In the genomic region with DNA sequence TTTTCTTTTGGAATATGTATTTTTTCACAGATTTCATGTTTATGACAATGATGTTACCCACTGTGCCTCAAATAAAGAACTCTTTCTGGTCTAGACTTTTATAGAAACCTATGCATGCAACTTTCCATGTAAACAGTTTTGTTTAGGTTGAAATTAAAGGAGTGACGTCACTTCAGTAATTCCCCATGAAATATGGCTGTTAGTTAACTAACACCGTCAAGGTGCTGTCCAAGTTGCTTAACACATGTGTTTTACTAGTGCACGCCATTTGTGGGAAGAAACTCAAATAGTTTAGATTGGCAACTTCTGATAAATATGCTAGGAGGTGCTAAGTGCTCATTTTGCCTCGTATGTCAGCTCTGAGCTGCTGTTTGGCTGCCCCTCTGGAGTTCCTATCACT, we compare ENCODE assay signal across 1 cellular context.
TF ChIP-seq lines count a peak whose summit lies in the region.

No MANE protein-coding gene starts in this region.

TF ChIP-seq in HEK293, 187 proteins besides CTCF, POLR2A, EP300 and RAD21 (continued from another document and continues in another):
- TF ChIP-seq, protein P1, sequence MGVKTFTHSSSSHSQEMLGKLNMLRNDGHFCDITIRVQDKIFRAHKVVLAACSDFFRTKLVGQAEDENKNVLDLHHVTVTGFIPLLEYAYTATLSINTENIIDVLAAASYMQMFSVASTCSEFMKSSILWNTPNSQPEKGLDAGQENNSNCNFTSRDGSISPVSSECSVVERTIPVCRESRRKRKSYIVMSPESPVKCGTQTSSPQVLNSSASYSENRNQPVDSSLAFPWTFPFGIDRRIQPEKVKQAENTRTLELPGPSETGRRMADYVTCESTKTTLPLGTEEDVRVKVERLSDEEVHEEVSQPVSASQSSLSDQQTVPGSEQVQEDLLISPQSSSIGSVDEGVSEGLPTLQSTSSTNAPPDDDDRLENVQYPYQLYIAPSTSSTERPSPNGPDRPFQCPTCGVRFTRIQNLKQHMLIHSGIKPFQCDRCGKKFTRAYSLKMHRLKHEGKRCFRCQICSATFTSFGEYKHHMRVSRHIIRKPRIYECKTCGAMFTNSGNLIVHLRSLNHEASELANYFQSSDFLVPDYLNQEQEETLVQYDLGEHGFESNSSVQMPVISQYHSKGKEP (tag by site-specific recombination; IDR thresholded peaks at IDR 0.05): peak; percentile 75
- TF ChIP-seq, protein P2, sequence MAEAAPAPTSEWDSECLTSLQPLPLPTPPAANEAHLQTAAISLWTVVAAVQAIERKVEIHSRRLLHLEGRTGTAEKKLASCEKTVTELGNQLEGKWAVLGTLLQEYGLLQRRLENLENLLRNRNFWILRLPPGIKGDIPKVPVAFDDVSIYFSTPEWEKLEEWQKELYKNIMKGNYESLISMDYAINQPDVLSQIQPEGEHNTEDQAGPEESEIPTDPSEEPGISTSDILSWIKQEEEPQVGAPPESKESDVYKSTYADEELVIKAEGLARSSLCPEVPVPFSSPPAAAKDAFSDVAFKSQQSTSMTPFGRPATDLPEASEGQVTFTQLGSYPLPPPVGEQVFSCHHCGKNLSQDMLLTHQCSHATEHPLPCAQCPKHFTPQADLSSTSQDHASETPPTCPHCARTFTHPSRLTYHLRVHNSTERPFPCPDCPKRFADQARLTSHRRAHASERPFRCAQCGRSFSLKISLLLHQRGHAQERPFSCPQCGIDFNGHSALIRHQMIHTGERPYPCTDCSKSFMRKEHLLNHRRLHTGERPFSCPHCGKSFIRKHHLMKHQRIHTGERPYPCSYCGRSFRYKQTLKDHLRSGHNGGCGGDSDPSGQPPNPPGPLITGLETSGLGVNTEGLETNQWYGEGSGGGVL (tag by site-specific recombination; IDR thresholded peaks at IDR 0.05): no peak
- TF ChIP-seq FEZF1 (tag by site-specific recombination; IDR thresholded peaks at IDR 0.05): peak; percentile 73
- TF ChIP-seq, protein P3, sequence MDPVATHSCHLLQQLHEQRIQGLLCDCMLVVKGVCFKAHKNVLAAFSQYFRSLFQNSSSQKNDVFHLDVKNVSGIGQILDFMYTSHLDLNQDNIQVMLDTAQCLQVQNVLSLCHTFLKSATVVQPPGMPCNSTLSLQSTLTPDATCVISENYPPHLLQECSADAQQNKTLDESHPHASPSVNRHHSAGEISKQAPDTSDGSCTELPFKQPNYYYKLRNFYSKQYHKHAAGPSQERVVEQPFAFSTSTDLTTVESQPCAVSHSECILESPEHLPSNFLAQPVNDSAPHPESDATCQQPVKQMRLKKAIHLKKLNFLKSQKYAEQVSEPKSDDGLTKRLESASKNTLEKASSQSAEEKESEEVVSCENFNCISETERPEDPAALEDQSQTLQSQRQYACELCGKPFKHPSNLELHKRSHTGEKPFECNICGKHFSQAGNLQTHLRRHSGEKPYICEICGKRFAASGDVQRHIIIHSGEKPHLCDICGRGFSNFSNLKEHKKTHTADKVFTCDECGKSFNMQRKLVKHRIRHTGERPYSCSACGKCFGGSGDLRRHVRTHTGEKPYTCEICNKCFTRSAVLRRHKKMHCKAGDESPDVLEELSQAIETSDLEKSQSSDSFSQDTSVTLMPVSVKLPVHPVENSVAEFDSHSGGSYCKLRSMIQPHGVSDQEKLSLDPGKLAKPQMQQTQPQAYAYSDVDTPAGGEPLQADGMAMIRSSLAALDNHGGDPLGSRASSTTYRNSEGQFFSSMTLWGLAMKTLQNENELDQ (tag by site-specific recombination; IDR thresholded peaks at IDR 0.05; ENCODE audit: low read depth): no peak
- no peak for TF ChIP-seq GLI2 (tag by site-specific recombination; IDR thresholded peaks at IDR 0.05; ENCODE audit: borderline replicate concordance, low read depth)
- peak; percentile 81 for TF ChIP-seq ZNF629 (tag by site-specific recombination; IDR thresholded peaks at IDR 0.05)
- TF ChIP-seq ZBTB17 (tag by site-specific recombination; IDR thresholded peaks at IDR 0.05): no peak
- TF ChIP-seq ZBTB21 (tag by site-specific recombination; IDR thresholded peaks at IDR 0.05): peak; percentile 72
- TF ChIP-seq, protein P4, sequence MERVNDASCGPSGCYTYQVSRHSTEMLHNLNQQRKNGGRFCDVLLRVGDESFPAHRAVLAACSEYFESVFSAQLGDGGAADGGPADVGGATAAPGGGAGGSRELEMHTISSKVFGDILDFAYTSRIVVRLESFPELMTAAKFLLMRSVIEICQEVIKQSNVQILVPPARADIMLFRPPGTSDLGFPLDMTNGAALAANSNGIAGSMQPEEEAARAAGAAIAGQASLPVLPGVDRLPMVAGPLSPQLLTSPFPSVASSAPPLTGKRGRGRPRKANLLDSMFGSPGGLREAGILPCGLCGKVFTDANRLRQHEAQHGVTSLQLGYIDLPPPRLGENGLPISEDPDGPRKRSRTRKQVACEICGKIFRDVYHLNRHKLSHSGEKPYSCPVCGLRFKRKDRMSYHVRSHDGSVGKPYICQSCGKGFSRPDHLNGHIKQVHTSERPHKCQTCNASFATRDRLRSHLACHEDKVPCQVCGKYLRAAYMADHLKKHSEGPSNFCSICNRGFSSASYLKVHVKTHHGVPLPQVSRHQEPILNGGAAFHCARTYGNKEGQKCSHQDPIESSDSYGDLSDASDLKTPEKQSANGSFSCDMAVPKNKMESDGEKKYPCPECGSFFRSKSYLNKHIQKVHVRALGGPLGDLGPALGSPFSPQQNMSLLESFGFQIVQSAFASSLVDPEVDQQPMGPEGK (tag by site-specific recombination; IDR thresholded peaks at IDR 0.05): no peak
- TF ChIP-seq ZSCAN30 (tag by site-specific recombination; IDR thresholded peaks at IDR 0.05): no peak
- TF ChIP-seq ZNF843 (tag by site-specific recombination; IDR thresholded peaks at IDR 0.05): peak; percentile 62; the same call in 1 of the 2 replicates
- TF ChIP-seq SP7 (tag by site-specific recombination; IDR thresholded peaks at IDR 0.05): no peak
- TF ChIP-seq TRIM28 (IDR thresholded peaks at IDR 0.05; ENCODE audit: borderline replicate concordance, low read length): no peak
- peak; percentile 28; the same call in 1 of the 2 replicates for TF ChIP-seq ZNF10 (tag by site-specific recombination; IDR thresholded peaks at IDR 0.05)
- no peak for TF ChIP-seq ZSCAN16 (tag by site-specific recombination; IDR thresholded peaks at IDR 0.05)
- TF ChIP-seq ZNF184 (tag by site-specific recombination; IDR thresholded peaks at IDR 0.05): no peak
- no peak for TF ChIP-seq SCRT2 (tag by site-specific recombination; IDR thresholded peaks at IDR 0.05)
- TF ChIP-seq ZNF146 (tag by site-specific recombination; IDR thresholded peaks at IDR 0.05): no peak
- TF ChIP-seq HOXD13 (CRISPR knock-in tag; IDR thresholded peaks at IDR 0.05; ENCODE audit: borderline replicate concordance): no peak
- TF ChIP-seq, protein P5, sequence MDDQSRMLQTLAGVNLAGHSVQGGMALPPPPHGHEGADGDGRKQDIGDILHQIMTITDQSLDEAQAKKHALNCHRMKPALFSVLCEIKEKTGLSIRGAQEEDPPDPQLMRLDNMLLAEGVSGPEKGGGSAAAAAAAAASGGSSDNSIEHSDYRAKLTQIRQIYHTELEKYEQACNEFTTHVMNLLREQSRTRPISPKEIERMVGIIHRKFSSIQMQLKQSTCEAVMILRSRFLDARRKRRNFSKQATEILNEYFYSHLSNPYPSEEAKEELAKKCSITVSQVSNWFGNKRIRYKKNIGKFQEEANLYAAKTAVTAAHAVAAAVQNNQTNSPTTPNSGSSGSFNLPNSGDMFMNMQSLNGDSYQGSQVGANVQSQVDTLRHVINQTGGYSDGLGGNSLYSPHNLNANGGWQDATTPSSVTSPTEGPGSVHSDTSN (CRISPR knock-in tag; IDR thresholded peaks at IDR 0.05): no peak
- TF ChIP-seq, protein P6, sequence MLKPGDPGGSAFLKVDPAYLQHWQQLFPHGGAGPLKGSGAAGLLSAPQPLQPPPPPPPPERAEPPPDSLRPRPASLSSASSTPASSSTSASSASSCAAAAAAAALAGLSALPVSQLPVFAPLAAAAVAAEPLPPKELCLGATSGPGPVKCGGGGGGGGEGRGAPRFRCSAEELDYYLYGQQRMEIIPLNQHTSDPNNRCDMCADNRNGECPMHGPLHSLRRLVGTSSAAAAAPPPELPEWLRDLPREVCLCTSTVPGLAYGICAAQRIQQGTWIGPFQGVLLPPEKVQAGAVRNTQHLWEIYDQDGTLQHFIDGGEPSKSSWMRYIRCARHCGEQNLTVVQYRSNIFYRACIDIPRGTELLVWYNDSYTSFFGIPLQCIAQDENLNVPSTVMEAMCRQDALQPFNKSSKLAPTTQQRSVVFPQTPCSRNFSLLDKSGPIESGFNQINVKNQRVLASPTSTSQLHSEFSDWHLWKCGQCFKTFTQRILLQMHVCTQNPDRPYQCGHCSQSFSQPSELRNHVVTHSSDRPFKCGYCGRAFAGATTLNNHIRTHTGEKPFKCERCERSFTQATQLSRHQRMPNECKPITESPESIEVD (tag by site-specific recombination; IDR thresholded peaks at IDR 0.05): peak; percentile 71
- TF ChIP-seq YY2 (tag by site-specific recombination; IDR thresholded peaks at IDR 0.05): peak; percentile 52; the same call in 1 of the 2 replicates
- TF ChIP-seq ZNF621 (tag by site-specific recombination; IDR thresholded peaks at IDR 0.05): no peak
- 0 out of 2 replicates have a peak, but pooled peaks have one; percentile 48 for TF ChIP-seq OSR2 (tag by site-specific recombination; IDR thresholded peaks at IDR 0.05)
- TF ChIP-seq OVOL3 (tag by site-specific recombination; IDR thresholded peaks at IDR 0.05): no peak
- TF ChIP-seq ZNF2 (tag by site-specific recombination; IDR thresholded peaks at IDR 0.05): no peak; the same call in 1 of the 2 replicates
- TF ChIP-seq, protein P7, sequence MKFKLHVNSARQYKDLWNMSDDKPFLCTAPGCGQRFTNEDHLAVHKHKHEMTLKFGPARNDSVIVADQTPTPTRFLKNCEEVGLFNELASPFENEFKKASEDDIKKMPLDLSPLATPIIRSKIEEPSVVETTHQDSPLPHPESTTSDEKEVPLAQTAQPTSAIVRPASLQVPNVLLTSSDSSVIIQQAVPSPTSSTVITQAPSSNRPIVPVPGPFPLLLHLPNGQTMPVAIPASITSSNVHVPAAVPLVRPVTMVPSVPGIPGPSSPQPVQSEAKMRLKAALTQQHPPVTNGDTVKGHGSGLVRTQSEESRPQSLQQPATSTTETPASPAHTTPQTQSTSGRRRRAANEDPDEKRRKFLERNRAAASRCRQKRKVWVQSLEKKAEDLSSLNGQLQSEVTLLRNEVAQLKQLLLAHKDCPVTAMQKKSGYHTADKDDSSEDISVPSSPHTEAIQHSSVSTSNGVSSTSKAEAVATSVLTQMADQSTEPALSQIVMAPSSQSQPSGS (tag by site-specific recombination; IDR thresholded peaks at IDR 0.05; ENCODE audit: low read depth): peak; percentile 89
- TF ChIP-seq, protein P8, sequence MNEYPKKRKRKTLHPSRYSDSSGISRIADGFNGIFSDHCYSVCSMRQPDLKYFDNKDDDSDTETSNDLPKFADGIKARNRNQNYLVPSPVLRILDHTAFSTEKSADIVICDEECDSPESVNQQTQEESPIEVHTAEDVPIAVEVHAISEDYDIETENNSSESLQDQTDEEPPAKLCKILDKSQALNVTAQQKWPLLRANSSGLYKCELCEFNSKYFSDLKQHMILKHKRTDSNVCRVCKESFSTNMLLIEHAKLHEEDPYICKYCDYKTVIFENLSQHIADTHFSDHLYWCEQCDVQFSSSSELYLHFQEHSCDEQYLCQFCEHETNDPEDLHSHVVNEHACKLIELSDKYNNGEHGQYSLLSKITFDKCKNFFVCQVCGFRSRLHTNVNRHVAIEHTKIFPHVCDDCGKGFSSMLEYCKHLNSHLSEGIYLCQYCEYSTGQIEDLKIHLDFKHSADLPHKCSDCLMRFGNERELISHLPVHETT (tag by site-specific recombination; IDR thresholded peaks at IDR 0.05): no peak
- TF ChIP-seq, protein P9, sequence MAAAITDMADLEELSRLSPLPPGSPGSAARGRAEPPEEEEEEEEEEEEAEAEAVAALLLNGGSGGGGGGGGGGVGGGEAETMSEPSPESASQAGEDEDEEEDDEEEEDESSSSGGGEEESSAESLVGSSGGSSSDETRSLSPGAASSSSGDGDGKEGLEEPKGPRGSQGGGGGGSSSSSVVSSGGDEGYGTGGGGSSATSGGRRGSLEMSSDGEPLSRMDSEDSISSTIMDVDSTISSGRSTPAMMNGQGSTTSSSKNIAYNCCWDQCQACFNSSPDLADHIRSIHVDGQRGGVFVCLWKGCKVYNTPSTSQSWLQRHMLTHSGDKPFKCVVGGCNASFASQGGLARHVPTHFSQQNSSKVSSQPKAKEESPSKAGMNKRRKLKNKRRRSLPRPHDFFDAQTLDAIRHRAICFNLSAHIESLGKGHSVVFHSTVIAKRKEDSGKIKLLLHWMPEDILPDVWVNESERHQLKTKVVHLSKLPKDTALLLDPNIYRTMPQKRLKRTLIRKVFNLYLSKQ (tag by site-specific recombination; IDR thresholded peaks at IDR 0.05; ENCODE audit: borderline replicate concordance): no peak
- TF ChIP-seq, protein P10, sequence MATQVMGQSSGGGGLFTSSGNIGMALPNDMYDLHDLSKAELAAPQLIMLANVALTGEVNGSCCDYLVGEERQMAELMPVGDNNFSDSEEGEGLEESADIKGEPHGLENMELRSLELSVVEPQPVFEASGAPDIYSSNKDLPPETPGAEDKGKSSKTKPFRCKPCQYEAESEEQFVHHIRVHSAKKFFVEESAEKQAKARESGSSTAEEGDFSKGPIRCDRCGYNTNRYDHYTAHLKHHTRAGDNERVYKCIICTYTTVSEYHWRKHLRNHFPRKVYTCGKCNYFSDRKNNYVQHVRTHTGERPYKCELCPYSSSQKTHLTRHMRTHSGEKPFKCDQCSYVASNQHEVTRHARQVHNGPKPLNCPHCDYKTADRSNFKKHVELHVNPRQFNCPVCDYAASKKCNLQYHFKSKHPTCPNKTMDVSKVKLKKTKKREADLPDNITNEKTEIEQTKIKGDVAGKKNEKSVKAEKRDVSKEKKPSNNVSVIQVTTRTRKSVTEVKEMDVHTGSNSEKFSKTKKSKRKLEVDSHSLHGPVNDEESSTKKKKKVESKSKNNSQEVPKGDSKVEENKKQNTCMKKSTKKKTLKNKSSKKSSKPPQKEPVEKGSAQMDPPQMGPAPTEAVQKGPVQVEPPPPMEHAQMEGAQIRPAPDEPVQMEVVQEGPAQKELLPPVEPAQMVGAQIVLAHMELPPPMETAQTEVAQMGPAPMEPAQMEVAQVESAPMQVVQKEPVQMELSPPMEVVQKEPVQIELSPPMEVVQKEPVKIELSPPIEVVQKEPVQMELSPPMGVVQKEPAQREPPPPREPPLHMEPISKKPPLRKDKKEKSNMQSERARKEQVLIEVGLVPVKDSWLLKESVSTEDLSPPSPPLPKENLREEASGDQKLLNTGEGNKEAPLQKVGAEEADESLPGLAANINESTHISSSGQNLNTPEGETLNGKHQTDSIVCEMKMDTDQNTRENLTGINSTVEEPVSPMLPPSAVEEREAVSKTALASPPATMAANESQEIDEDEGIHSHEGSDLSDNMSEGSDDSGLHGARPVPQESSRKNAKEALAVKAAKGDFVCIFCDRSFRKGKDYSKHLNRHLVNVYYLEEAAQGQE (tag by site-specific recombination; IDR thresholded peaks at IDR 0.05): peak; percentile 52; the same call in 1 of the 2 replicates
